Comparison of ENCODE assay signal across 1 cellular context in the genomic region with DNA sequence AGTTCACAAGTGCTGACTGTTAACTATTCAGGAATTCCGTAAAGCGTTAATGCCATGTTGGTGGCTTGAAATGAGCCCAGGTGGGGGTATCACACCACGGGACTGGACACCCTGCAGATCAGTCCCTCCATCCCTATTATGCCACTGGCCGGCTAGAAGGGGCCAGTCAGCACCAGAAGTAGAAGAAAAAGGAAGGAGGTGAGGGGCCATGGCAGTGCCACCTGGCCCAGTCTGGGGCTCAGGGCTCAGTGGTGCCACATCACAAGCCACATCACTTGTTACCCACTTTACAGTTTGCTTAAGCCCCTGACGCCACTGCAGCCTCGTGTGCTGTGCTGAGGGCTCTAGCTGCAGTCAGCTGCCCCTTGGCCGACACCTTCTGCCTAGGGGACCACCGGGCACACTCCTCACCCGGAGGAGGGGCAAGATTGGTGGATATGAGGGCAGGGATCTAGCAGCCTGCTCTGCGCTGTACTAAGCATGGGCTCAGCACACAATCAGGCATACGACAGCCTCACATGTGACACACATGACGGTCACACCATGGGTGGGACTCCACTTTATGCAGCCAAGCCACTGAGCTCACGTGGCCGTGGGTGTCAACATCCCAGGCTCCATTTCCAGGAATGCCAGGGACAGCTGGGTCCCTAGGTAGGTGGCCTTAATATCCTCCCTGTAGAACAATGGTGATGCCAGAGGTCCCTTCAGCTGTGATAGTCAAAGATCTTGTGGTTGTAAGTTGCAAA.
TF ChIP-seq lines count a peak whose summit lies in the region.

No MANE protein-coding gene starts in this region.

TF ChIP-seq in GM23338, 12 proteins besides CTCF, POLR2A, EP300 and RAD21 (continued from another document):
- TF ChIP-seq, protein P1, sequence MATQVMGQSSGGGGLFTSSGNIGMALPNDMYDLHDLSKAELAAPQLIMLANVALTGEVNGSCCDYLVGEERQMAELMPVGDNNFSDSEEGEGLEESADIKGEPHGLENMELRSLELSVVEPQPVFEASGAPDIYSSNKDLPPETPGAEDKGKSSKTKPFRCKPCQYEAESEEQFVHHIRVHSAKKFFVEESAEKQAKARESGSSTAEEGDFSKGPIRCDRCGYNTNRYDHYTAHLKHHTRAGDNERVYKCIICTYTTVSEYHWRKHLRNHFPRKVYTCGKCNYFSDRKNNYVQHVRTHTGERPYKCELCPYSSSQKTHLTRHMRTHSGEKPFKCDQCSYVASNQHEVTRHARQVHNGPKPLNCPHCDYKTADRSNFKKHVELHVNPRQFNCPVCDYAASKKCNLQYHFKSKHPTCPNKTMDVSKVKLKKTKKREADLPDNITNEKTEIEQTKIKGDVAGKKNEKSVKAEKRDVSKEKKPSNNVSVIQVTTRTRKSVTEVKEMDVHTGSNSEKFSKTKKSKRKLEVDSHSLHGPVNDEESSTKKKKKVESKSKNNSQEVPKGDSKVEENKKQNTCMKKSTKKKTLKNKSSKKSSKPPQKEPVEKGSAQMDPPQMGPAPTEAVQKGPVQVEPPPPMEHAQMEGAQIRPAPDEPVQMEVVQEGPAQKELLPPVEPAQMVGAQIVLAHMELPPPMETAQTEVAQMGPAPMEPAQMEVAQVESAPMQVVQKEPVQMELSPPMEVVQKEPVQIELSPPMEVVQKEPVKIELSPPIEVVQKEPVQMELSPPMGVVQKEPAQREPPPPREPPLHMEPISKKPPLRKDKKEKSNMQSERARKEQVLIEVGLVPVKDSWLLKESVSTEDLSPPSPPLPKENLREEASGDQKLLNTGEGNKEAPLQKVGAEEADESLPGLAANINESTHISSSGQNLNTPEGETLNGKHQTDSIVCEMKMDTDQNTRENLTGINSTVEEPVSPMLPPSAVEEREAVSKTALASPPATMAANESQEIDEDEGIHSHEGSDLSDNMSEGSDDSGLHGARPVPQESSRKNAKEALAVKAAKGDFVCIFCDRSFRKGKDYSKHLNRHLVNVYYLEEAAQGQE (IDR thresholded peaks at IDR 0.05; ENCODE audit: unreplicated experiment): no peak
- TF ChIP-seq POLR2AphosphoS5 (IDR thresholded peaks at IDR 0.05; ENCODE audit: low read depth) (no peak), NANOG (IDR thresholded peaks at IDR 0.05; ENCODE audit: borderline replicate concordance) (no peak), EZH2phosphoT487 (IDR thresholded peaks at IDR 0.05; ENCODE audit: unreplicated experiment) (no peak), STAT1 (IDR thresholded peaks at IDR 0.05; ENCODE audit: unreplicated experiment) (no peak), JUNB (IDR thresholded peaks at IDR 0.05; ENCODE audit: unreplicated experiment) (no peak), ZNF114 (CRISPR knock-in tag; IDR thresholded peaks at IDR 0.05) (no peak), EZH2 (IDR thresholded peaks at IDR 0.05; ENCODE audit: low read depth, unreplicated experiment) (no peak), CREB1 (CRISPR knock-in tag; IDR thresholded peaks at IDR 0.05; ENCODE audit: low read depth) (no peak)
- TF ChIP-seq, protein P2, sequence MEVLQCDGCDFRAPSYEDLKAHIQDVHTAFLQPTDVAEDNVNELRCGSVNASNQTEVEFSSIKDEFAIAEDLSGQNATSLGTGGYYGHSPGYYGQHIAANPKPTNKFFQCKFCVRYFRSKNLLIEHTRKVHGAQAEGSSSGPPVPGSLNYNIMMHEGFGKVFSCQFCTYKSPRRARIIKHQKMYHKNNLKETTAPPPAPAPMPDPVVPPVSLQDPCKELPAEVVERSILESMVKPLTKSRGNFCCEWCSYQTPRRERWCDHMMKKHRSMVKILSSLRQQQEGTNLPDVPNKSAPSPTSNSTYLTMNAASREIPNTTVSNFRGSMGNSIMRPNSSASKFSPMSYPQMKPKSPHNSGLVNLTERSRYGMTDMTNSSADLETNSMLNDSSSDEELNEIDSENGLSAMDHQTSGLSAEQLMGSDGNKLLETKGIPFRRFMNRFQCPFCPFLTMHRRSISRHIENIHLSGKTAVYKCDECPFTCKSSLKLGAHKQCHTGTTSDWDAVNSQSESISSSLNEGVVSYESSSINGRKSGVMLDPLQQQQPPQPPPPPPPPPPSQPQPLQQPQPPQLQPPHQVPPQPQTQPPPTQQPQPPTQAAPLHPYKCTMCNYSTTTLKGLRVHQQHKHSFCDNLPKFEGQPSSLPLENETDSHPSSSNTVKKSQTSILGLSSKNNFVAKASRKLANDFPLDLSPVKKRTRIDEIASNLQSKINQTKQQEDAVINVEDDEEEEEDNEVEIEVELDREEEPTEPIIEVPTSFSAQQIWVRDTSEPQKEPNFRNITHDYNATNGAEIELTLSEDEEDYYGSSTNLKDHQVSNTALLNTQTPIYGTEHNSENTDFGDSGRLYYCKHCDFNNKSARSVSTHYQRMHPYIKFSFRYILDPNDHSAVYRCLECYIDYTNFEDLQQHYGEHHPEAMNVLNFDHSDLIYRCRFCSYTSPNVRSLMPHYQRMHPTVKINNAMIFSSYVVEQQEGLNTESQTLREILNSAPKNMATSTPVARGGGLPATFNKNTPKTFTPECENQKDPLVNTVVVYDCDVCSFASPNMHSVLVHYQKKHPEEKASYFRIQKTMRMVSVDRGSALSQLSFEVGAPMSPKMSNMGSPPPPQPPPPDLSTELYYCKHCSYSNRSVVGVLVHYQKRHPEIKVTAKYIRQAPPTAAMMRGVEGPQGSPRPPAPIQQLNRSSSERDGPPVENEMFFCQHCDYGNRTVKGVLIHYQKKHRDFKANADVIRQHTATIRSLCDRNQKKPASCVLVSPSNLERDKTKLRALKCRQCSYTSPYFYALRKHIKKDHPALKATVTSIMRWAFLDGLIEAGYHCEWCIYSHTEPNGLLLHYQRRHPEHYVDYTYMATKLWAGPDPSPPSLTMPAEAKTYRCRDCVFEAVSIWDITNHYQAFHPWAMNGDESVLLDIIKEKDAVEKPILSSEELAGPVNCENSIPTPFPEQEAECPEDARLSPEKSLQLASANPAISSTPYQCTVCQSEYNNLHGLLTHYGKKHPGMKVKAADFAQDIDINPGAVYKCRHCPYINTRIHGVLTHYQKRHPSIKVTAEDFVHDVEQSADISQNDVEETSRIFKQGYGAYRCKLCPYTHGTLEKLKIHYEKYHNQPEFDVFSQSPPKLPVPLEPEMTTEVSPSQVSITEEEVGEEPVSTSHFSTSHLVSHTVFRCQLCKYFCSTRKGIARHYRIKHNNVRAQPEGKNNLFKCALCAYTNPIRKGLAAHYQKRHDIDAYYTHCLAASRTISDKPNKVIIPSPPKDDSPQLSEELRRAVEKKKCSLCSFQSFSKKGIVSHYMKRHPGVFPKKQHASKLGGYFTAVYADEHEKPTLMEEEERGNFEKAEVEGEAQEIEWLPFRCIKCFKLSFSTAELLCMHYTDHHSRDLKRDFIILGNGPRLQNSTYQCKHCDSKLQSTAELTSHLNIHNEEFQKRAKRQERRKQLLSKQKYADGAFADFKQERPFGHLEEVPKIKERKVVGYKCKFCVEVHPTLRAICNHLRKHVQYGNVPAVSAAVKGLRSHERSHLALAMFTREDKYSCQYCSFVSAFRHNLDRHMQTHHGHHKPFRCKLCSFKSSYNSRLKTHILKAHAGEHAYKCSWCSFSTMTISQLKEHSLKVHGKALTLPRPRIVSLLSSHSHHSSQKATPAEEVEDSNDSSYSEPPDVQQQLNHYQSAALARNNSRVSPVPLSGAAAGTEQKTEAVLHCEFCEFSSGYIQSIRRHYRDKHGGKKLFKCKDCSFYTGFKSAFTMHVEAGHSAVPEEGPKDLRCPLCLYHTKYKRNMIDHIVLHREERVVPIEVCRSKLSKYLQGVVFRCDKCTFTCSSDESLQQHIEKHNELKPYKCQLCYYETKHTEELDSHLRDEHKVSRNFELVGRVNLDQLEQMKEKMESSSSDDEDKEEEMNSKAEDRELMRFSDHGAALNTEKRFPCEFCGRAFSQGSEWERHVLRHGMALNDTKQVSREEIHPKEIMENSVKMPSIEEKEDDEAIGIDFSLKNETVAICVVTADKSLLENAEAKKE (CRISPR knock-in tag; IDR thresholded peaks at IDR 0.05): no peak
